34 cellular contexts compared by ENCODE assay signal in genomic region chr12:128007250-128007649, GRCh38.
"Had no signal": no experiment of that assay in that cellular context is flagged by ENCODE, and none has a peak within 500 bp of the region (broad histone marks: within the 10 kb centered on the region; RNA-seq: fewer than 3 reads in every experiment).

No MANE protein-coding gene starts in this region.

- H3K27me3 Mint-ChIP-seq: activated B cell treated with CpG ODN at 0.5 μM for 24 hours; activated CD4-positive, alpha-beta memory T cell treated with anti-CD3 and anti-CD28 coated beads for 36 hours had no signal

- H3K27me3 ChIP-seq: adrenal gland had no signal

- H3K4me1 ChIP-seq: adrenal gland had no signal

- DNase-seq: activated B cell treated with CpG ODN at 0.5 μM for 24 hours; activated CD4-positive, alpha-beta memory T cell treated with anti-CD3 and anti-CD28 coated beads for 36 hours; activated CD4-positive, alpha-beta T cell treated with anti-CD3 and anti-CD28 coated beads for 4 hours; activated CD4-positive, alpha-beta T cell treated with anti-CD3 and anti-CD28 coated beads, Interleukin-2, amount 50 U/mL, for 1 hour; activated CD4-positive, CD25-positive, alpha-beta regulatory T cell treated with anti-CD3 and anti-CD28 coated beads, Interleukin-2, amount 50 U/mL, for 72 hours; activated CD8-positive, alpha-beta memory T cell treated with anti-CD3 and anti-CD28 coated beads, Interleukin-2, amount 50 U/mL, for 4 hours; activated gamma-delta T cell treated with Interleukin-2 at 50 U/mL for 16 hours; activated naive CD4-positive, alpha-beta T cell treated with anti-CD3 and anti-CD28 coated beads for 36 hours; activated T-cell treated with anti-CD3 and anti-CD28 coated beads for 4 hours; activated T-cell treated with anti-CD3 and anti-CD28 coated beads, Interleukin-2, amount 50 U/mL, for 4 hours; adrenal gland; caudate nucleus; cerebellar nuclear complex; Karpas-422; MG63; NCI-H1048; NCI-H1105 treated with DMSO at 0.1 percent for 48 hours; NCI-H1436; NCI-H1694; NCI-H2029; NCI-H345; NCI-H526; NCI-H748 treated with DMSO at 0.1 percent for 48 hours; NK-92 treated with Interleukin-12 subunit alpha and Interleukin-12 subunit beta, amount 100 ng/mL, for 24 hours; PC-9; Right ventricle myocardium superior; SW 1271; T-helper 1 cell; T-helper 2 cell; T-helper 9 cell had no signal

- H3K4me1 Mint-ChIP-seq: activated B cell treated with CpG ODN at 0.5 μM for 24 hours had no signal

- H3K27ac ChIP-seq: adrenal gland, PC-9, VCaP had no signal

- H3K4me3 ChIP-seq: adrenal gland, MG63, PC-9 had no signal

- H3K36me3 Mint-ChIP-seq: activated CD4-positive, alpha-beta memory T cell treated with anti-CD3 and anti-CD28 coated beads for 36 hours; activated naive CD4-positive, alpha-beta T cell treated with anti-CD3 and anti-CD28 coated beads, Interleukin-2, amount 50 U/mL, for 72 hours; brain had no signal

- H2AFZ ChIP-seq: PC-9 had no signal

- H3K36me3 ChIP-seq: adrenal gland, MG63 had no signal

- H3K9me3 Mint-ChIP-seq: activated CD4-positive, alpha-beta memory T cell treated with anti-CD3 and anti-CD28 coated beads for 36 hours; activated naive CD4-positive, alpha-beta T cell treated with anti-CD3 and anti-CD28 coated beads for 36 hours had no signal

- H3K4me3 Mint-ChIP-seq: activated B cell treated with CpG ODN at 0.5 μM for 24 hours; activated CD4-positive, alpha-beta memory T cell treated with anti-CD3 and anti-CD28 coated beads for 36 hours; activated naive CD4-positive, alpha-beta T cell treated with anti-CD3 and anti-CD28 coated beads for 36 hours; activated T-cell treated with anti-CD3 and anti-CD28 coated beads, Interleukin-2, amount 50 U/mL, for 4 hours; activated T-helper 1 cell treated with anti-CD3 and anti-CD28 coated beads, Interleukin-12 subunit alpha, Interleukin-12 subunit beta, Interleukin-2, Interleukin-4 antibody, amounts not matched to agents 30 ng/mL and 10 ng/mL and 1 ng/mL, durations not matched to agents 14 hours and 24 hours and 36 hours; brain had no signal

- H3K27ac Mint-ChIP-seq: activated B cell treated with CpG ODN at 0.5 μM for 24 hours; activated CD4-positive, alpha-beta memory T cell treated with anti-CD3 and anti-CD28 coated beads for 36 hours; activated naive CD4-positive, alpha-beta T cell treated with anti-CD3 and anti-CD28 coated beads for 36 hours; activated naive CD4-positive, alpha-beta T cell treated with anti-CD3 and anti-CD28 coated beads, Interleukin-2, amount 50 U/mL, for 72 hours; activated T-helper 1 cell treated with anti-CD3 and anti-CD28 coated beads, Interleukin-12 subunit alpha, Interleukin-12 subunit beta, Interleukin-2, Interleukin-4 antibody, amounts not matched to agents 30 ng/mL and 10 ng/mL and 1 ng/mL, durations not matched to agents 14 hours and 24 hours and 36 hours had no signal

- H3K4me2 ChIP-seq: PC-9 had no signal

- ATAC-seq: activated naive CD4-positive, alpha-beta T cell treated with anti-CD3 and anti-CD28 coated beads, Interleukin-2, amount 50 U/mL, for 72 hours; activated T-cell treated with anti-CD3 and anti-CD28 coated beads, Interleukin-2, amount 50 U/mL, for 4 hours had no signal

- H3K9me3 ChIP-seq: adrenal gland, MG63 had no signal
